In the genomic region with DNA sequence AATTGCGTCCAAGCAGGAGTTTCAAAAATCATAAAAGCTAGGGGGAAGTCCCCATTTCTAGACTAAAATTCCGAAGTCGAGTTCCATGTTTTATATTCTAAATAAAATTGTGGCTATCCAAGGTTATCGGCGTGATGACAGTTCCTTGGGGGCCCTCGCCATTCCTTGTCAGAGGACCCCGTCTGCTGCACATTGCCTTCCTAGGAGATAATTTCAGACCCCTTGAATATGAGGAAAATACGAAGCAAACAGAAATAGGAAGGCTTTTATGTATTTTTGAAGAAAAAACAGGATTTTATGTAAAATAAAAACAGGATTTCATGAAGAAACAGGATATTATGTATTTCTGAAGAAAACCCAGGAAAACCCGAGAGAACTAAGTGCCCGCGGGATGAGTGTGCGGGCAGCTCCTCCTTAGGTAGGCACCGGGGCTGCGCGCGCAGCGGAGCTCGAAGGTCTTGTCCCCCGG, we compare ENCODE assay signal across 8 cellular contexts. TPM values are rescaled to one million over a fixed set of nuclear protein-coding genes. Genes with fewer than 3 reads are reported as not detected.
DNase-seq lines count a peak whose midpoint lies in the region; ATAC-seq, FAIRE-seq and TF ChIP-seq lines count a peak whose summit lies in the region.

No MANE protein-coding gene starts in this region.

- H3K27ac Mint-ChIP-seq in activated T-cell treated with anti-CD3 and anti-CD28 coated beads, Interleukin-2, amount 50 U/mL, for 72 hours = peak overlapping the region; percentile 98
- H3K27ac Mint-ChIP-seq in astrocyte (ENCODE audit: unreplicated experiment) = peak overlapping the region; percentile 98

- H3K27ac ChIP-seq in astrocyte (ENCODE audit: low read depth, low read length) = peak overlapping the region; percentile 74
- peak overlapping the region; percentile 94 to 98 (median 98) for H3K27ac ChIP-seq in tibial nerve

- H3K9ac ChIP-seq in astrocyte (ENCODE audit: low read length) = peak overlapping the region; percentile 87

- peaks cover 0 to 3% of the 10 kb centered on the region in 2 donors for H3K36me3 Mint-ChIP-seq in activated T-cell treated with anti-CD3 and anti-CD28 coated beads, Interleukin-2, amount 50 U/mL, for 72 hours (ENCODE audit: insufficient read depth in 2 of 2)
- no peaks in the 10 kb centered on the region for H3K36me3 Mint-ChIP-seq in astrocyte (ENCODE audit: low read depth, unreplicated experiment)

- H3K4me2 ChIP-seq in astrocyte (ENCODE audit: low read length) = peak overlapping the region; percentile 90

- peaks cover 26% of the 10 kb centered on the region for H3K4me1 ChIP-seq in astrocyte (ENCODE audit: insufficient read depth, low read length)
- H3K4me1 ChIP-seq in tibial nerve = peaks cover 0 to 58% (median 27%) of the 10 kb centered on the region in 4 donors

- no peak for FAIRE-seq in astrocyte (lab: Jason Lieb, UNC)

- intact Hi-C loops in lower leg skin (cut with DNase I; ENCODE audit: low total_unique reads) = no loop called here

- no peaks in the 10 kb centered on the region for H3K9me3 ChIP-seq in astrocyte (ENCODE audit: insufficient read depth, low read depth, low read length)
- H3K9me3 ChIP-seq in tibial nerve = no peaks in the 10 kb centered on the region

- DNase-seq in activated T-cell treated with anti-CD3 and anti-CD28 coated beads, Interleukin-2, amount 50 U/mL, for 72 hours = no peak
- DNase-seq in activated T-cell treated with anti-CD3 and anti-CD28 coated beads for 4 hours = no peak
- DNase-seq in astrocyte (ENCODE audit: low read depth) = no peak
- no peak for DNase-seq in lower leg skin (ENCODE audit: low spot score in 2 of 2)
- peak in 1 of 2 donors; percentile 18 for DNase-seq in tibial nerve (ENCODE audit: low spot score in 2 of 2)
- DNase-seq in SHP77 (lab: John Stamatoyannopoulos, UW) = no peak
- no peak for DNase-seq in inferior parietal cortex (ENCODE audit: extremely low spot score)

- TF ChIP-seq CTCF in astrocyte (IDR thresholded peaks at IDR 0.05; ENCODE audit: insufficient read depth, low read depth, low read length) = no peak
- no peak for TF ChIP-seq CTCF in lower leg skin (IDR thresholded peaks at IDR 0.05)
- no peak for TF ChIP-seq CTCF in tibial nerve (IDR thresholded peaks at IDR 0.05)

- H3K4me3 ChIP-seq in astrocyte (ENCODE audit: insufficient read depth, low read depth, low read length) = peak overlapping the region; percentile 46
- peak overlapping the region; percentile 85 for H3K4me3 ChIP-seq in lower leg skin (ENCODE audit: low read depth, poor library complexity, severe bottlenecking)
- H3K4me3 ChIP-seq in tibial nerve = peak overlapping the region; percentile 32 to 94 (median 76)

- TF ChIP-seq POLR2A in lower leg skin (IDR thresholded peaks at IDR 0.05) (no peak), tibial nerve (IDR thresholded peaks at IDR 0.05) (no peak)

- 19 to 22% methylated on average over 19 of the region's 19 CpGs for WGBS in lower leg skin, 2 donors
- WGBS in tibial nerve, 2 donors = 21 to 24% methylated on average over 19 of the region's 19 CpGs

- peak overlapping the region; percentile 31 for H2AFZ ChIP-seq in astrocyte (ENCODE audit: low read depth, low read length)

- peak in 1 of 2 donors; percentile 67 for TF ChIP-seq EP300 in tibial nerve (IDR thresholded peaks at IDR 0.05)

- peaks cover 59% of the 10 kb centered on the region for H3K4me1 Mint-ChIP-seq in activated T-cell treated with anti-CD3 and anti-CD28 coated beads, Interleukin-2, amount 50 U/mL, for 72 hours (ENCODE audit: low read depth)
- H3K4me1 Mint-ChIP-seq in astrocyte (ENCODE audit: low read depth, unreplicated experiment) = peaks cover 17% of the 10 kb centered on the region

- peaks cover 59% of the 10 kb centered on the region for H3K79me2 ChIP-seq in astrocyte (ENCODE audit: insufficient read depth, low read length)

- H3K27me3 ChIP-seq in astrocyte (ENCODE audit: insufficient read depth, low read length) (no peaks in the 10 kb centered on the region), tibial nerve (no peaks in the 10 kb centered on the region)

- no peaks in the 10 kb centered on the region for H3K36me3 ChIP-seq in astrocyte (ENCODE audit: insufficient read depth, low read length)
- H3K36me3 ChIP-seq in tibial nerve = no peaks in the 10 kb centered on the region

- H3K9me3 Mint-ChIP-seq in activated T-cell treated with anti-CD3 and anti-CD28 coated beads, Interleukin-2, amount 50 U/mL, for 72 hours = no peaks in the 10 kb centered on the region
- no peaks in the 10 kb centered on the region for H3K9me3 Mint-ChIP-seq in astrocyte (ENCODE audit: unreplicated experiment)

- ATAC-seq in activated T-cell treated with anti-CD3 and anti-CD28 coated beads, Interleukin-2, amount 50 U/mL, for 72 hours (replicated peaks in 1 of 2) = no peak
- ATAC-seq in HG03280 (IDR thresholded peaks at IDR 0.05; ENCODE audit: unreplicated experiment) = no peak

- H3K27me3 Mint-ChIP-seq in activated T-cell treated with anti-CD3 and anti-CD28 coated beads, Interleukin-2, amount 50 U/mL, for 72 hours (ENCODE audit: low read depth) = no peaks in the 10 kb centered on the region
- H3K27me3 Mint-ChIP-seq in astrocyte (ENCODE audit: low read depth, unreplicated experiment) = no peaks in the 10 kb centered on the region

- H4K20me1 ChIP-seq in astrocyte (ENCODE audit: insufficient read depth, low read length) = peaks cover 34% of the 10 kb centered on the region

- peak overlapping the region; percentile 98 to 100 for H3K4me3 Mint-ChIP-seq in activated T-cell treated with anti-CD3 and anti-CD28 coated beads, Interleukin-2, amount 50 U/mL, for 72 hours
- peak overlapping the region; percentile 91 for H3K4me3 Mint-ChIP-seq in astrocyte (ENCODE audit: unreplicated experiment)

RNA-seq across cellular contexts. Expression of a gene that starts 0.5 kb away (rescaled TPM):
- total RNA-seq in activated T-cell treated with anti-CD3 and anti-CD28 coated beads, Interleukin-2, amount 50 U/mL, for 72 hours = 10 to 100 TPM; 23.0 to 28.0 TPM
- total RNA-seq in astrocyte (41.0 and 42.1 TPM in 2 replicates), lower leg skin (1 to 10 TPM; 2.7 to 7.6 (median 4.2) TPM), tibial nerve (10 to 100 TPM in 2 of 4 donors, 1 to 10 TPM in 2; 7.2 to 14.4 (median 10.4) TPM)

RNA-seq across cellular contexts. Expression of a gene that starts 1.4 kb away (rescaled TPM):
- 1 to 10 TPM; 2.1 to 3.0 TPM for total RNA-seq in activated T-cell treated with anti-CD3 and anti-CD28 coated beads, Interleukin-2, amount 50 U/mL, for 72 hours
- 45.1 and 58.5 TPM in 2 replicates for total RNA-seq in astrocyte
- 1 to 10 TPM; 4.6 to 6.7 (median 5.4) TPM for total RNA-seq in lower leg skin
- total RNA-seq in tibial nerve = 10 to 100 TPM; 12.3 to 26.0 (median 17.5) TPM

RNA-seq across cellular contexts. Expression of a gene that starts 28.6 kb away (rescaled TPM):
- 1 to 10 TPM; 6.8 to 8.7 TPM for total RNA-seq in activated T-cell treated with anti-CD3 and anti-CD28 coated beads, Interleukin-2, amount 50 U/mL, for 72 hours
- total RNA-seq in astrocyte = 2.4 and 3.4 TPM in 2 replicates
- 1 to 10 TPM in 3 of 4 donors, under 1 TPM in 1; 0.84 to 6.6 (median 1.2) TPM for total RNA-seq in lower leg skin
- total RNA-seq in tibial nerve = 1 to 10 TPM; 5.1 to 9.6 (median 6.8) TPM

RNA-seq across cellular contexts. Expression of a gene that starts 28.8 kb away (rescaled TPM):
- total RNA-seq in activated T-cell treated with anti-CD3 and anti-CD28 coated beads, Interleukin-2, amount 50 U/mL, for 72 hours = 10 to 100 TPM; 56.7 to 75.2 TPM
- total RNA-seq in astrocyte (43.2 and 47.9 TPM in 2 replicates), lower leg skin (10 to 100 TPM; 53.8 to 71.2 (median 57.3) TPM), tibial nerve (10 to 100 TPM; 37.3 to 52.1 (median 45.5) TPM)
